Comparison of ENCODE assay signal across 9 cellular contexts in the genomic region with DNA sequence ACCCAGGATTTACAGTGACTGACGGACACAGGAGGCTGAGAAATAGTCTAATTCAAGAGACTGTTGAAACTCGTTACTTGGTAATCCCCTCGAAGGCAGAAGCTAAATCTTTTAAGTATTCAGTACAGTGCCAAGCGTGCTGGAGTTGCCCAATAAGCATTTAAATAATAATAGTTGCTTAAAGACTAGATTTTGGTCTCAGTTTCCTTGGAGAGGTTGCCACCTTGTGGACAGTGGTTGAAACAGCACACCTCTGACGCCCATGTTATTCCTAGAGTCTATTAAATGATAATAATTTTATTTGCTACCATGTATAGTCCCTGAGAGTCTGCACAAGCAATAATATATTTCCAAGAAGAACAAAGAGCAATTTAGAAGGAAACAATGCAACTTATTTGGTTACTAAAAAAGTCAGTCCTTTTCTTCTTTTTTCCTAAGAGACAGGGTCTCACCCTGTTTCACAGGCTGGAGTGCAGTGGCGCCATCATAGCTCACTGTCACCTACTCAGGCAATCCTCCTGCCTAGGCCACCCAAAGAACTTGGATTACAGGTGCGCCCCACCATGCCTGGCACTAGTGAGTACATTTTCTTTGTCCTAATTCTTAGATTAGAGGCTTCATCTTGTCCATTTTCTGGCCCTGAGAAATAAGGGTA.
DNase-seq lines count a peak whose midpoint lies in the region; ATAC-seq and TF ChIP-seq lines count a peak whose summit lies in the region.
"Had no signal": no experiment of that assay in that cellular context is flagged by ENCODE, and none has a peak within 500 bp of the region (broad histone marks: within the 10 kb centered on the region; RNA-seq: fewer than 3 reads in every experiment).

No MANE protein-coding gene starts in this region.

- no peaks in the 10 kb centered on the region for H3K79me2 ChIP-seq in osteoblast (ENCODE audit: insufficient read depth, low read length)

- DNase-seq in activated CD4-positive, alpha-beta T cell treated with anti-CD3 and anti-CD28 coated beads for 24 hours (ENCODE audit: low read depth in 2 of 2), result peak; percentile 7 to 27
- no peak for DNase-seq in activated CD4-positive, alpha-beta T cell treated with anti-CD3 and anti-CD28 coated beads for 1 hour
- DNase-seq in NCI-H82 (lab: John Stamatoyannopoulos, UW) (peak; percentile 78), activated T-cell treated with anti-CD3 and anti-CD28 coated beads for 1 hour (ENCODE audit: low read depth) (peak; percentile 1), fibroblast of the aortic adventitia (ENCODE audit: low read depth) (peak; percentile 87), osteoblast (ENCODE audit: insufficient read length, low spot score, missing footprints) (peak; percentile 90)

- no peaks in the 10 kb centered on the region for H3K9me3 ChIP-seq in osteoblast (ENCODE audit: low read depth, low read length)

- H3K4me2 ChIP-seq in osteoblast (ENCODE audit: insufficient read depth, low read length), result no peak overlapping the region

- TF ChIP-seq CTCF in fibroblast of the aortic adventitia (IDR thresholded peaks at IDR 0.05; ENCODE audit: insufficient read depth, low read length), result peak; percentile 87
- TF ChIP-seq CTCF in osteoblast (IDR thresholded peaks at IDR 0.05; ENCODE audit: extremely low read depth, low read depth, low read length), result peak; percentile 83

- H3K27ac ChIP-seq in osteoblast (ENCODE audit: low read depth, low read length), result no peak overlapping the region
- H3K27ac ChIP-seq: epithelial cell of prostate had no signal

- H2AFZ ChIP-seq in osteoblast (ENCODE audit: low read length), result no peak overlapping the region

- H3K4me3 ChIP-seq in fibroblast of the aortic adventitia (ENCODE audit: low read depth, low read length), result no peak overlapping the region
- no peak overlapping the region for H3K4me3 ChIP-seq in osteoblast (ENCODE audit: insufficient read depth, low read length)

- no peaks in the 10 kb centered on the region for H3K4me1 ChIP-seq in osteoblast (ENCODE audit: insufficient read depth, low read length)

- H3K27me3 ChIP-seq in osteoblast (ENCODE audit: insufficient read depth, low read length), result peaks cover 4% of the 10 kb centered on the region

- no peaks in the 10 kb centered on the region for H3K36me3 ChIP-seq in osteoblast (ENCODE audit: insufficient read depth, low read length)

- ATAC-seq in HG03175 (IDR thresholded peaks at IDR 0.05; ENCODE audit: unreplicated experiment) (peak; percentile 55), GM21825 (IDR thresholded peaks at IDR 0.05; ENCODE audit: unreplicated experiment) (no peak)

- no peaks in the 10 kb centered on the region for H4K20me1 ChIP-seq in osteoblast (ENCODE audit: insufficient read depth, low read length)
